ENCODE assay signal across 31 cellular contexts in genomic region chr20:52945862-52946522, GRCh38. TPM values are rescaled to one million over a fixed set of nuclear protein-coding genes. Genes with fewer than 3 reads are reported as not detected.
DNase-seq lines count a peak whose midpoint lies in the region; ATAC-seq, FAIRE-seq and TF ChIP-seq lines count a peak whose summit lies in the region.
"Had no signal": no experiment of that assay in that cellular context is flagged by ENCODE, and none has a peak within 500 bp of the region (broad histone marks: within the 10 kb centered on the region; RNA-seq: fewer than 3 reads in every experiment).

No MANE protein-coding gene starts in this region.

- no TSS peak for BruUV-seq in OCI-LY7 (replicated peaks; lab: Mats Ljungman, UMichigan)

- H3K79me2 ChIP-seq in OCI-LY7 (ENCODE audit: insufficient read depth, low read depth, low read length) = no peaks in the 10 kb centered on the region

- FAIRE-seq in bronchial epithelial cell (lab: Jason Lieb, UNC) = no peak
- FAIRE-seq in pancreas (lab: Jason Lieb, UNC) = no peak
- FAIRE-seq: GM12891 had no signal

- CTCF ChIA-PET in OCI-LY7 (lab: Charles Lee; ENCODE audit: unreplicated experiment) = no interaction called here

- H3K9me2 ChIP-seq in OCI-LY7 (ENCODE audit: insufficient read depth, low read length) = no peaks in the 10 kb centered on the region

- H3K27me3 ChIP-seq in bronchial epithelial cell (ENCODE audit: control insufficient read depth, insufficient read depth, low read length) (no peaks in the 10 kb centered on the region), pancreas (no peaks in the 10 kb centered on the region), esophagus squamous epithelium (no peaks in the 10 kb centered on the region)
- H3K27me3 ChIP-seq: brain microvascular endothelial cell, colonic mucosa, heart left ventricle, neural progenitor cell, testis, vagina had no signal

- intact Hi-C loops in pancreas (cut with DNase I) (no loop called here), esophagus squamous epithelium (cut with DNase I) (no loop called here), OCI-LY7 (cut with micrococcal nuclease; ENCODE audit: unreplicated experiment) (no loop called here)

- WGBS in pancreas, 2 donors = 53 to 58% methylated on average over 2 of the region's 2 CpGs
- WGBS in esophagus squamous epithelium, 2 donors = 33 to 43% methylated on average over 2 of the region's 2 CpGs

- no peak for TF ChIP-seq POLR2A in esophagus squamous epithelium (IDR thresholded peaks at IDR 0.05)

- H3K4me3 ChIP-seq in bronchial epithelial cell (ENCODE audit: low read depth, low read length) = no peak overlapping the region
- H3K4me3 ChIP-seq in pancreas = no peak overlapping the region
- H3K4me3 ChIP-seq in esophagus squamous epithelium = no peak overlapping the region
- H3K4me3 ChIP-seq in OCI-LY7 (ENCODE audit: low read depth, low read length, poor library complexity, severe bottlenecking) = no peak overlapping the region
- H3K4me3 ChIP-seq: colonic mucosa, heart left ventricle, left ventricle myocardium inferior, neural progenitor cell, psoas muscle, skin epidermis, testis, vagina had no signal

- POLR2A ChIA-PET in OCI-LY7 (lab: Charles Lee) = interaction anchor here (0.5 to 0.8 kb wide), 3 partner anchors 15 to 84 kb away, joined by 3 to 6 read pairs (median 4); no protein-coding TSS in a partner anchor

- H3K36me3 ChIP-seq in bronchial epithelial cell (ENCODE audit: control insufficient read depth, insufficient read depth, low read length) (no peaks in the 10 kb centered on the region), pancreas (no peaks in the 10 kb centered on the region), esophagus squamous epithelium (no peaks in the 10 kb centered on the region), OCI-LY7 (ENCODE audit: insufficient read depth, low read length) (no peaks in the 10 kb centered on the region)
- H3K36me3 ChIP-seq: brain microvascular endothelial cell, colonic mucosa, heart left ventricle, left ventricle myocardium inferior, neural progenitor cell, vagina had no signal

- H3K4me2 ChIP-seq in OCI-LY7 (ENCODE audit: low read length) = no peak overlapping the region
- H3K4me2 ChIP-seq: neural progenitor cell had no signal

- TF ChIP-seq CTCF in bronchial epithelial cell (IDR thresholded peaks at IDR 0.05; ENCODE audit: insufficient read depth, low read length, severe bottlenecking) (no peak), pancreas (IDR thresholded peaks at IDR 0.05) (no peak), esophagus squamous epithelium (IDR thresholded peaks at IDR 0.05) (no peak), OCI-LY7 (conservative IDR thresholded peaks at IDR 0.05; ENCODE audit: low read length) (no peak)

- no peaks in the 10 kb centered on the region for H4K20me1 ChIP-seq in OCI-LY7 (ENCODE audit: insufficient read depth, low read length)

- DNase-seq in HT-29 (ENCODE audit: low spot score) (peak; percentile 89), NCI-H2196 treated with DMSO at 0.1 percent for 48 hours (lab: John Stamatoyannopoulos, UW; ENCODE audit: unreplicated experiment) (peak; percentile 23), bronchial epithelial cell (ENCODE audit: low read depth) (peak; percentile 93), pancreas (no peak), esophagus squamous epithelium (lab: John Stamatoyannopoulos, UW) (no peak), nucleus accumbens (lab: John Stamatoyannopoulos, UW) (no peak), OCI-LY7 (ENCODE audit: low spot score) (no peak)
- DNase-seq: activated CD4-positive, alpha-beta memory T cell treated with anti-CD3 and anti-CD28 coated beads, Interleukin-2, amount 10 ng/mL, durations not matched to agents 7 days and 5 days; activated effector memory CD4-positive, alpha-beta T cell treated with anti-CD3 and anti-CD28 coated beads, Interleukin-2, amount 50 U/mL, for 16 hours; activated T-cell treated with anti-CD3 and anti-CD28 coated beads for 4 hours; brain microvascular endothelial cell; CD8-positive, alpha-beta T cell; colonic mucosa; DND-41; HCEC 1CT; heart left ventricle; KG1; left ventricle myocardium inferior; NCI-H1092; NCI-H2081 treated with DMSO at 0.1 percent for 48 hours; NCI-H510A; psoas muscle; Right ventricle myocardium superior; stimulated activated naive B cell treated with anti-CD40 and anti-IgM and Interleukin-4, amounts not matched to agents 10 μg/mL and 1 μg/mL and 100 μg/mL, for 72 hours; SW 1271; testis had no signal

- H3K4me1 ChIP-seq in pancreas (no peaks in the 10 kb centered on the region), esophagus squamous epithelium (peaks cover 0 to 24% (median 4%) of the 10 kb centered on the region in 3 donors), OCI-LY7 (ENCODE audit: insufficient read depth, low read length, poor library complexity, severe bottlenecking) (no peaks in the 10 kb centered on the region)
- H3K4me1 ChIP-seq: colonic mucosa, heart left ventricle, left ventricle myocardium inferior, neural progenitor cell, psoas muscle, testis had no signal

- H3K27ac ChIP-seq in pancreas = peak overlapping the region in 1 of 4 donors; percentile 13
- no peak overlapping the region for H3K27ac ChIP-seq in esophagus squamous epithelium
- no peak overlapping the region for H3K27ac ChIP-seq in OCI-LY7 (ENCODE audit: low read depth, low read length, poor library complexity, severe bottlenecking)
- H3K27ac ChIP-seq: brain microvascular endothelial cell, colonic mucosa, heart left ventricle, left ventricle myocardium inferior, neural progenitor cell, psoas muscle, testis, vagina had no signal

- peak in 3 of 4 donors; percentile 41 to 87 (median 65) for ATAC-seq in pancreas
- ATAC-seq: activated CD4-positive, CD25-positive, alpha-beta regulatory T cell treated with anti-CD3 and anti-CD28 coated beads, Interleukin-2, amount 50 U/mL, for 24 hours; CD8-positive, alpha-beta T cell; heart left ventricle; psoas muscle; stimulated activated naive B cell treated with anti-CD40 and anti-IgM and Interleukin-4, amounts not matched to agents 10 μg/mL and 1 μg/mL and 100 μg/mL, for 72 hours had no signal

- H3K9me3 ChIP-seq in pancreas (no peaks in the 10 kb centered on the region), esophagus squamous epithelium (no peaks in the 10 kb centered on the region), OCI-LY7 (ENCODE audit: low read length) (no peaks in the 10 kb centered on the region)
- H3K9me3 ChIP-seq: colonic mucosa, left ventricle myocardium inferior, psoas muscle, testis, vagina had no signal

- H2AFZ ChIP-seq in OCI-LY7 (ENCODE audit: low read length) = no peak overlapping the region
- H2AFZ ChIP-seq: neural progenitor cell had no signal

RNA-seq across cellular contexts. Expression of gene TSHZ2, which starts 26.2 kb away (rescaled TPM):
- 0.05 and 0.81 TPM in 2 replicates for total RNA-seq in HT-29 (2014; rRNA removed; shearing (Covaris generic))
- total RNA-seq in bronchial epithelial cell = 1.6 and 1.8 TPM in 2 replicates
- total RNA-seq in pancreas = 10 to 100 TPM in 1 of 6 donors, 1 to 10 TPM in 5; 2.2 to 23.5 (median 4.6) TPM
- polyA plus RNA-seq in pancreas = 1 to 10 TPM; 4.5 TPM
- total RNA-seq in esophagus squamous epithelium = 10 to 100 TPM in 3 of 4 donors, 1 to 10 TPM in 1; 4.7 to 22.0 (median 12.9) TPM
- not detected in 2 replicates for total RNA-seq in OCI-LY7 (2014; rRNA removed; shearing (Covaris generic))
- not detected in 2 replicates for total RNA-seq in OCI-LY7 (2022)

Comparison
In these comparisons a context has a peak if more than half of its experiments do, and no peak if none do; other contexts are left out.
1. DNase-seq: peak in HT-29 (single experiment), NCI-H2196 treated with DMSO at 0.1 percent for 48 hours (single experiment) and bronchial epithelial cell (single experiment); none in pancreas (0 of 6), esophagus squamous epithelium (single experiment), nucleus accumbens (0 of 56) and OCI-LY7 (single experiment).